14 cellular contexts compared by ENCODE assay signal in the genomic region with DNA sequence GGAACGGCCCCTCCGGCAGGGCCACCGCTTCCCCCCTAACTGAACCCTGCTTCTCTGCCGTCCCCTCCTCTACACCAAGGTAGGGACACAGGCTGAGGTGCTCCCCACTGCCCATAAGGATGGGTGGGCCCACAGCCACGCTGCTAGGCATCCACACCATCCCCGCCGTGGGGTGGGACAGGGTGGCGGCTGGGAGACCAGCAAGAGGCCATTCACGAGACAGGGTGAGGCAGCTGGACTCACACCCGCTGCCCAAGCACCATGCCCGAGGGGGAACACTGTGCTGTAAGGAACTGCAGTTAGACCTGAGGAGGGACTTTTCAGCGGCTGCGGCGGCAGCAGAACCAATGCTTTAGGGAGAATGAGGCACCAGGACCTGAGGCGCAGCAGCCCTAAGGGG. TPM values are rescaled to one million over a fixed set of nuclear protein-coding genes. Genes with fewer than 3 reads are reported as not detected.
A peak's percentile ranks its signal among the peaks of the same experiment; 100 is the strongest.
DNase-seq lines count a peak whose midpoint lies in the region; FAIRE-seq and TF ChIP-seq lines count a peak whose summit lies in the region.
"Had no signal": no experiment of that assay in that cellular context is flagged by ENCODE, and none has a peak within 500 bp of the region (broad histone marks: within the 10 kb centered on the region; RNA-seq: fewer than 3 reads in every experiment).

No MANE protein-coding gene starts in this region.

- peaks cover 4% of the 10 kb centered on the region for H4K20me1 ChIP-seq in keratinocyte (ENCODE audit: control insufficient read depth, extremely low read depth, insufficient read depth, low read length)

- intact Hi-C loops in spleen (cut with DNase I; ENCODE audit: low total_unique reads), result no loop called here

- peak overlapping the region in 1 of 2 experiments; percentile 93 for H3K23ac ChIP-seq in mesenchymal stem cell (ENCODE audit: low read length in 2 of 2)

- no peaks in the 10 kb centered on the region for H3K79me1 ChIP-seq in mesenchymal stem cell (replicated peaks; ENCODE audit: low read length, poor library complexity, severe bottlenecking)

- H3K27me3 ChIP-seq in keratinocyte (ENCODE audit: control insufficient read depth, extremely low read depth, insufficient read depth, low read length) (no peaks in the 10 kb centered on the region), spleen (replicated peaks in 1 of 7) (no peaks in the 10 kb centered on the region), mesenchymal stem cell (ENCODE audit: control insufficient read depth in 1 of 2, insufficient read depth in 1 of 2, low read length in 2 of 2) (no peaks in the 10 kb centered on the region)

- peaks cover 43% of the 10 kb centered on the region for H3K4me1 ChIP-seq in keratinocyte (ENCODE audit: control insufficient read depth, extremely low read depth, insufficient read depth, low read length)
- H3K4me1 ChIP-seq in spleen, result peaks cover 0 to 42% (median 21%) of the 10 kb centered on the region in 6 donors
- peaks cover 45% of the 10 kb centered on the region for H3K4me1 ChIP-seq in mesenchymal stem cell (ENCODE audit: control insufficient read depth, insufficient read depth, low read depth, low read length)

- 89 to 100% (median 95%) methylated on average over 5 to 15 of the region's 15 CpGs for WGBS in spleen, 5 donors
- WGBS in mesenchymal stem cell, result 94% methylated on average over 11 of the region's 15 CpGs

- H3K4me2 ChIP-seq in keratinocyte (ENCODE audit: control insufficient read depth, extremely low read depth, insufficient read depth, low read depth, low read length) (peak overlapping the region; percentile 48), mesenchymal stem cell (ENCODE audit: low read length, poor library complexity, severe bottlenecking) (no peak overlapping the region)

- no peak overlapping the region for H2AK5ac ChIP-seq in mesenchymal stem cell (ENCODE audit: low read length, severe bottlenecking)

- no peak overlapping the region for H4K8ac ChIP-seq in mesenchymal stem cell (ENCODE audit: low read length)

- H2BK120ac ChIP-seq in mesenchymal stem cell (ENCODE audit: low read depth, low read length), result no peak overlapping the region

- dilution Hi-C loops in keratinocyte (cut with MboI; ENCODE audit: extremely low pct_ligation_motif_present, low sequenced_read_pairs), result no loop called here

- no peak overlapping the region for H2BK15ac ChIP-seq in mesenchymal stem cell (ENCODE audit: low read depth, poor library complexity, severe bottlenecking)

- CTCF ChIA-PET in RWPE1 (lab: Yijun Ruan, JAX), result no interaction called here

- DNase-seq in Ammon's horn (ENCODE audit: low spot score) (peak; percentile 7), RWPE1 (ENCODE audit: low spot score) (no peak), keratinocyte (ENCODE audit: low read depth, low spot score) (no peak), spleen (peak; percentile 70), NCI-H1105 (lab: John Stamatoyannopoulos, UW) (no peak), activated gamma-delta T cell treated with Interleukin-2 at 50 U/mL for 16 hours (no peak), NCI-H1694 treated with DMSO at 0.1 percent for 48 hours (lab: John Stamatoyannopoulos, UW) (no peak), mesenchymal stem cell (no peak)
- DNase-seq: activated CD4-positive, alpha-beta T cell treated with anti-CD3 and anti-CD28 coated beads for 36 hours; activated naive CD4-positive, alpha-beta T cell treated with Interleukin-2 at 50 U/mL for 16 hours; cortex of kidney; NCI-H1436; NCI-H226; trophoblast cell had no signal

- no peak overlapping the region for H4K91ac ChIP-seq in mesenchymal stem cell (ENCODE audit: low read length)

- peak overlapping the region in 1 of 2 experiments; percentile 81 for H3K14ac ChIP-seq in mesenchymal stem cell (ENCODE audit: low read length in 2 of 2)

- TF ChIP-seq POLR2A in spleen (IDR thresholded peaks at IDR 0.05), result no peak

- FAIRE-seq in keratinocyte (lab: Jason Lieb, UNC), result peak; percentile 58

- H2BK12ac ChIP-seq in mesenchymal stem cell (ENCODE audit: low read length in 2 of 2), result peak overlapping the region in 1 of 2 experiments; percentile 63

- H3K36me3 ChIP-seq in keratinocyte (ENCODE audit: control insufficient read depth in 2 of 2, extremely low read depth in 1 of 2, insufficient read depth in 2 of 2, low read length in 2 of 2) (no peaks in the 10 kb centered on the region), spleen (peaks cover 0 to 8% (median 0%) of the 10 kb centered on the region in 6 donors), mesenchymal stem cell (ENCODE audit: control insufficient read depth in 1 of 2, insufficient read depth in 2 of 2, low read depth in 1 of 2, low read length in 2 of 2) (peaks cover 0 to 9% of the 10 kb centered on the region in 2 experiments)

- peak overlapping the region in 1 of 2 experiments; percentile 80 for H3K4ac ChIP-seq in mesenchymal stem cell (ENCODE audit: low read depth in 1 of 2, low read length in 2 of 2)

- no peak overlapping the region for H2AFZ ChIP-seq in keratinocyte (ENCODE audit: control insufficient read depth, low read length)
- H2AFZ ChIP-seq in mesenchymal stem cell (ENCODE audit: low read depth, low read length), result no peak overlapping the region

- H3K4me3 ChIP-seq in keratinocyte (ENCODE audit: control insufficient read depth in 2 of 3, extremely low read depth in 1 of 3, insufficient read depth in 2 of 3, low read depth in 1 of 3, low read length in 3 of 3), result no peak overlapping the region
- no peak overlapping the region for H3K4me3 ChIP-seq in spleen
- H3K4me3 ChIP-seq in mesenchymal stem cell (ENCODE audit: insufficient read depth in 1 of 2, low read depth in 1 of 2, low read length in 2 of 2), result no peak overlapping the region

- no peak for TF ChIP-seq CTCF in RWPE1 (conservative IDR thresholded peaks at IDR 0.05; ENCODE audit: low read depth)
- no peak for TF ChIP-seq CTCF in keratinocyte (optimal IDR thresholded peaks at IDR 0.05 in 1 of 3, IDR thresholded peaks at IDR 0.05 in 1 of 3, conservative IDR thresholded peaks at IDR 0.05 in 1 of 3; ENCODE audit: extremely low read depth in 1 of 3, insufficient read depth in 2 of 3, low read length in 3 of 3)
- TF ChIP-seq CTCF in spleen (IDR thresholded peaks at IDR 0.05 in 8 of 11, conservative IDR thresholded peaks at IDR 0.05 in 3 of 11), result no peak

- peaks cover 27% of the 10 kb centered on the region for H3K79me2 ChIP-seq in keratinocyte (ENCODE audit: control insufficient read depth, insufficient read depth, low read length)

- H3K18ac ChIP-seq in mesenchymal stem cell (ENCODE audit: low read depth in 1 of 2, low read length in 2 of 2), result peak overlapping the region in 1 of 2 experiments; percentile 13

- no peaks in the 10 kb centered on the region for H3K9me3 ChIP-seq in keratinocyte (ENCODE audit: control insufficient read depth, low read depth, low read length)
- H3K9me3 ChIP-seq in spleen, result no peaks in the 10 kb centered on the region
- no peaks in the 10 kb centered on the region for H3K9me3 ChIP-seq in mesenchymal stem cell (ENCODE audit: control insufficient read depth, low read length)

- peak overlapping the region; percentile 44 for H3K9ac ChIP-seq in keratinocyte (ENCODE audit: control insufficient read depth, extremely low read depth, insufficient read depth, low read length)
- no peak overlapping the region for H3K9ac ChIP-seq in mesenchymal stem cell (ENCODE audit: low read length)

- POLR2A ChIA-PET in RWPE1 (lab: Yijun Ruan, JAX; ENCODE audit: low non-redundant PET), result no interaction called here

- H2BK5ac ChIP-seq in mesenchymal stem cell (ENCODE audit: low read depth, low read length, poor library complexity, severe bottlenecking), result no peak overlapping the region

- H3K9me1 ChIP-seq in keratinocyte (ENCODE audit: control insufficient read depth, extremely low read depth, insufficient read depth, low read length), result no peaks in the 10 kb centered on the region

- H3K27ac ChIP-seq in RWPE1 (peak overlapping the region; percentile 93), keratinocyte (ENCODE audit: control insufficient read depth, insufficient read depth, low read length) (no peak overlapping the region), spleen (no peak overlapping the region), mesenchymal stem cell (ENCODE audit: low read length, poor library complexity, severe bottlenecking) (no peak overlapping the region)

RNA-seq across cellular contexts. Expression of a gene that starts 47.5 kb away (rescaled TPM):
- polyA plus RNA-seq in keratinocyte (40.7 to 60.3 TPM (median 53.1 TPM) in 3 replicates), spleen (10 to 100 TPM; 11.6 to 16.8 (median 12.5) TPM)
- polyA plus RNA-seq in keratinocyte (2011; ENCODE audit: low read depth), result 39.3 TPM
- 28.6 and 54.5 TPM in 2 replicates for polyA plus RNA-seq in keratinocyte (2011; cell fraction: cytosol; rRNA removed)
- polyA plus RNA-seq in keratinocyte (2011; cell fraction: nucleus; rRNA removed), result 58.2 and 67.4 TPM in 2 replicates
- 29.2 and 30.9 TPM in 2 replicates for polyA plus RNA-seq in keratinocyte (2012; ENCODE audit: low replicate concordance)
- polyA minus RNA-seq in keratinocyte, result 27.3 to 74.1 TPM (median 65.7 TPM) in 3 replicates
- polyA minus RNA-seq in keratinocyte (2011; cell fraction: cytosol; rRNA and poly(A)+ RNA removed), result 44.7 TPM
- 42.6 and 79.0 TPM in 2 replicates for polyA minus RNA-seq in keratinocyte (2011; cell fraction: nucleus; rRNA and poly(A)+ RNA removed)
- 10 to 100 TPM; 28.3 to 38.6 (median 32.1) TPM for total RNA-seq in spleen
- polyA plus RNA-seq in mesenchymal stem cell (2013, experiment 1 of 2), result 11.7 TPM
- polyA plus RNA-seq in mesenchymal stem cell (2013, experiment 2 of 2), result 12.7 TPM

Comparison
In these comparisons a context has a peak if more than half of its experiments do, and no peak if none do; other contexts are left out.
1. DNase-seq: peak in Ammon's horn (single experiment) and spleen (single experiment); none in RWPE1 (single experiment), keratinocyte (single experiment), NCI-H1105 (single experiment), activated gamma-delta T cell treated with Interleukin-2 at 50 U/mL for 16 hours (single experiment), NCI-H1694 treated with DMSO at 0.1 percent for 48 hours (single experiment) and mesenchymal stem cell (single experiment).